11 cellular contexts compared by ENCODE assay signal in the genomic region with DNA sequence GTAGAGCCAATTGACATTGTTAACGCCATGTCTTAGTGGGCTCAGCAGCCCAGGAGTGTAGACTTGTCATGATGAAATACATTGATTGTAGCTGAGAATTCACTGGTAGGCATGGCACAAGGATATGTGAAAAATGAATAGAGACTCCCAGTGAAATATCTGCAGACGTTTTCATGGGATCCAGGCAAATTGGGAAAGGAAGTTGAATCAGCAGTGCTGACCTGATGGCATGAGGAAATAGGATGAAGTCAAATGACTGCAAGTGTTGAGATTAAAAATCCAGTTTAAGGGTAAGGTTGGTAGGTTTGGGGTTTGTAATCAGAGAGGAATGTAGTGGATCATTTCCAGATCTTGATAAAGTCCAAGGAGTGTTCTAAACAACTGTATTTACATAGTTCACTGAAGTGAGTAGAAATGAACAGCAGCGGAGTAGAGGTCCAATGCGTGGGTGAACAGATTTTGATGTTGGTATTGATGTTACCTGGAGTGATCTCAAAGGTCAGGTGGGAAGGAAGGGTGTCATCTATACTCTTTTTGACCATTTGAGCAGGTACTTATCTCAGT. TPM values are rescaled to one million over a fixed set of nuclear protein-coding genes. Genes with fewer than 3 reads are reported as not detected.
DNase-seq lines count a peak whose midpoint lies in the region; ATAC-seq and TF ChIP-seq lines count a peak whose summit lies in the region.
"Had no signal": no experiment of that assay in that cellular context is flagged by ENCODE, and none has a peak within 500 bp of the region (broad histone marks: within the 10 kb centered on the region; RNA-seq: fewer than 3 reads in every experiment).

No MANE protein-coding gene starts in this region.

- H3K4me3 ChIP-seq in MG63 (no peak overlapping the region), choroid plexus epithelial cell (ENCODE audit: low read depth, low read length) (no peak overlapping the region), lower leg skin (ENCODE audit: low read depth, poor library complexity, severe bottlenecking) (no peak overlapping the region)

- DNase-seq in Daoy (ENCODE audit: low read depth) = peak; percentile 81
- peak; percentile 42 for DNase-seq in MG63
- DNase-seq in choroid plexus epithelial cell (ENCODE audit: low read depth) = peak; percentile 88
- DNase-seq in lung microvascular endothelial cell (ENCODE audit: low read depth in 2 of 2) = peak; percentile 43 to 94
- DNase-seq in NCI-H2227 (lab: John Stamatoyannopoulos, UW; ENCODE audit: unreplicated experiment) = no peak
- no peak for DNase-seq in lower leg skin (ENCODE audit: low spot score in 2 of 2)
- no peak for DNase-seq in activated CD4-positive, CD25-positive, alpha-beta regulatory T cell treated with anti-CD3 and anti-CD28 coated beads, Interleukin-2, amount 50 U/mL, for 72 hours
- DNase-seq: activated T-cell treated with anti-CD3 and anti-CD28 coated beads, Interleukin-2, amount 50 U/mL, for 48 hours; Caco-2; stimulated activated CD4-positive, alpha-beta T cell treated with anti-CD3 and anti-CD28 coated beads, Interleukin-4, amount 100 ng/mL, for 4 hours had no signal

- H3K27me3 ChIP-seq in MG63 = no peaks in the 10 kb centered on the region

- WGBS in lower leg skin, 2 donors = 59 to 63% methylated on average over 4 of the region's 4 CpGs

- H3K9me3 ChIP-seq in MG63 = no peaks in the 10 kb centered on the region; the same call in none of the 2 replicates
- H3K9me3 ChIP-seq: Caco-2 had no signal

- intact Hi-C loops in lower leg skin (cut with DNase I; ENCODE audit: low total_unique reads) = no loop called here

- H3K36me3 ChIP-seq in MG63 = peaks cover 40% of the 10 kb centered on the region

- TF ChIP-seq CTCF in choroid plexus epithelial cell (conservative IDR thresholded peaks at IDR 0.05; ENCODE audit: low read depth, low read length) (no peak), lower leg skin (IDR thresholded peaks at IDR 0.05) (no peak)

- TF ChIP-seq POLR2A in lower leg skin (IDR thresholded peaks at IDR 0.05) = no peak

- ATAC-seq in HG03108 (IDR thresholded peaks at IDR 0.05; ENCODE audit: unreplicated experiment) = no peak

RNA-seq across cellular contexts. Expression of gene INSIG2, which starts 24.6 kb away (rescaled TPM):
- total RNA-seq in Daoy (2014; rRNA removed; shearing (Covaris generic)) = 7.8 and 20.5 TPM in 2 replicates
- total RNA-seq in MG63 (2014; rRNA removed; shearing (Covaris generic); ENCODE audit: low replicate concordance) = 5.7 and 7.7 TPM in 2 replicates
- total RNA-seq in lung microvascular endothelial cell (11.8 and 19.6 TPM in 2 replicates), lower leg skin (10 to 100 TPM; 11.6 to 13.6 (median 12.5) TPM)

Comparison
In these comparisons a context has a peak if more than half of its experiments do, and no peak if none do; other contexts are left out.
1. DNase-seq: peak in Daoy (single experiment), MG63 (single experiment), choroid plexus epithelial cell (single experiment) and lung microvascular endothelial cell (2 of 2); none in NCI-H2227 (single experiment), lower leg skin (0 of 2) and activated CD4-positive, CD25-positive, alpha-beta regulatory T cell treated with anti-CD3 and anti-CD28 coated beads, Interleukin-2, amount 50 U/mL, for 72 hours (single experiment).